Comparison of ENCODE assay signal across 15 cellular contexts in genomic region chr1:15797614-15798390, GRCh38. TPM values are rescaled to one million over a fixed set of nuclear protein-coding genes. Genes with fewer than 3 reads are reported as not detected.
A peak's percentile ranks its signal among the peaks of the same experiment; 100 is the strongest.
DNase-seq lines count a peak whose midpoint lies in the region; ATAC-seq, FAIRE-seq and TF ChIP-seq lines count a peak whose summit lies in the region.
"Had no signal": no experiment of that assay in that cellular context is flagged by ENCODE, and none has a peak within 500 bp of the region (broad histone marks: within the 10 kb centered on the region; RNA-seq: fewer than 3 reads in every experiment).

No MANE protein-coding gene starts in this region.

- TF ChIP-seq CTCF in Caco-2 (IDR thresholded peaks at IDR 0.05; ENCODE audit: insufficient read depth in 1 of 2, low read depth in 1 of 2, low read length in 1 of 2, severe bottlenecking in 1 of 2, unreplicated experiment in 1 of 2) (no peak), endothelial cell of umbilical vein (IDR thresholded peaks at IDR 0.05; ENCODE audit: extremely low read depth in 1 of 2, insufficient read depth in 1 of 2, low read depth in 1 of 2, low read length in 2 of 2) (no peak)

- peak overlapping the region; percentile 46 for H3K4me3 Mint-ChIP-seq in Caco-2 (ENCODE audit: unreplicated experiment)
- H3K4me3 Mint-ChIP-seq in activated T-cell treated with anti-CD3 and anti-CD28 coated beads, Interleukin-2, amount 50 U/mL, for 72 hours = no peak overlapping the region
- no peak overlapping the region for H3K4me3 Mint-ChIP-seq in activated CD8-positive, alpha-beta T cell treated with anti-CD3 and anti-CD28 coated beads, Interleukin-2, amount 10 ng/mL, durations not matched to agents 7 days and 5 days
- H3K4me3 Mint-ChIP-seq: WTC11 had no signal

- POLR2A ChIA-PET in Caco-2 (lab: Charles Lee) = interaction anchor here (0.5 kb wide), 1 partner anchor 37 kb away, joined by 3 read pairs; no protein-coding TSS in a partner anchor
- POLR2A ChIA-PET in endothelial cell of umbilical vein (lab: Charles Lee) = interaction anchor here (0.6 to 0.7 kb wide), 2 partner anchors 37 to 140 kb away, joined by 7 to 12 read pairs; no protein-coding TSS in a partner anchor
- POLR2A ChIA-PET in activated CD8-positive, alpha-beta T cell treated with anti-CD3 and anti-CD28 coated beads, Interleukin-2, amount 10 ng/mL, durations not matched to agents 7 days and 5 days (lab: Charles Lee) = no interaction called here

- peak overlapping the region; percentile 88 for H3K27ac ChIP-seq in endothelial cell of umbilical vein (ENCODE audit: insufficient read depth, low read depth, low read length)

- dilution Hi-C loops in endothelial cell of umbilical vein (cut with MboI; ENCODE audit: extremely low pct_ligation_motif_present, low sequenced_read_pairs) = no loop called here

- intact Hi-C loops in Caco-2 (cut with micrococcal nuclease; ENCODE audit: unreplicated experiment) (no loop called here), endothelial cell of umbilical vein (cut with micrococcal nuclease) (loop anchor here (2.0 to 5.0 kb wide), 2 partner anchors 141 to 349 kb away; no protein-coding TSS in a partner anchor)

- CTCF ChIA-PET in Caco-2 (lab: Charles Lee) = no interaction called here
- CTCF ChIA-PET in endothelial cell of umbilical vein (lab: Charles Lee) = interaction anchor here (0.6 to 0.7 kb wide), 2 partner anchors 35 to 266 kb away, joined by 3 read pairs; no protein-coding TSS in a partner anchor
- CTCF ChIA-PET in activated CD8-positive, alpha-beta T cell treated with anti-CD3 and anti-CD28 coated beads, Interleukin-2, amount 10 ng/mL, durations not matched to agents 7 days and 5 days (lab: Charles Lee) = interaction anchor here (4.1 kb wide), 1 partner anchor 18 kb away, joined by 16 read pairs; no protein-coding TSS in a partner anchor

- H4K20me1 ChIP-seq in endothelial cell of umbilical vein (replicated peaks; ENCODE audit: control insufficient read depth, extremely low read depth, insufficient read depth, low read length) = no peaks in the 10 kb centered on the region

- BruUV-seq in Caco-2 (replicated peaks; lab: Mats Ljungman, UMichigan) (no TSS peak), endothelial cell of umbilical vein (replicated peaks; lab: Mats Ljungman, UMichigan) (no TSS peak)

- peak overlapping the region; percentile 32 for H3K9ac ChIP-seq in endothelial cell of umbilical vein (replicated peaks; ENCODE audit: extremely low read depth, insufficient read depth, low read length)

- DNase-seq in Caco-2 (peak in 1 of 2 experiments; percentile 44), RCC 7860 (ENCODE audit: low spot score) (peak; percentile 55), endothelial cell of umbilical vein (ENCODE audit: low read depth, low spot score) (peak; percentile 30), renal cortical epithelial cell (ENCODE audit: low read depth) (peak; percentile 42)
- no peak for DNase-seq in activated T-cell treated with anti-CD3 and anti-CD28 coated beads, Interleukin-2, amount 50 U/mL, for 72 hours
- DNase-seq in activated CD8-positive, alpha-beta T cell treated with anti-CD3 and anti-CD28 coated beads, Interleukin-2, amount 10 ng/mL, durations not matched to agents 7 days and 5 days = no peak
- DNase-seq in stimulated activated CD4-positive, alpha-beta T cell treated with anti-CD3 and anti-CD28 coated beads, Interleukin-1b, Interleukin-23, amount 100 ng/mL, for 48 hours = no peak
- DNase-seq: MV-4-11, NCI-H510A treated with DMSO at 0.1 percent for 48 hours, SIG-M5 had no signal

- no peaks in the 10 kb centered on the region for H3K27me3 Mint-ChIP-seq in Caco-2 (ENCODE audit: insufficient read depth, unreplicated experiment)
- H3K27me3 Mint-ChIP-seq in activated T-cell treated with anti-CD3 and anti-CD28 coated beads, Interleukin-2, amount 50 U/mL, for 72 hours (ENCODE audit: low read depth) = peaks cover 7% of the 10 kb centered on the region
- H3K27me3 Mint-ChIP-seq in activated CD8-positive, alpha-beta T cell treated with anti-CD3 and anti-CD28 coated beads, Interleukin-2, amount 10 ng/mL, durations not matched to agents 7 days and 5 days (ENCODE audit: low read depth) = peaks cover 8% of the 10 kb centered on the region

- H3K4me2 ChIP-seq in endothelial cell of umbilical vein (ENCODE audit: insufficient read depth, low read length) = no peak overlapping the region

- TF ChIP-seq POLR2A in endothelial cell of umbilical vein (IDR thresholded peaks at IDR 0.05; ENCODE audit: low read depth, low read length) = no peak

- peak overlapping the region; percentile 92 for H3K27ac Mint-ChIP-seq in Caco-2 (ENCODE audit: unreplicated experiment)
- H3K27ac Mint-ChIP-seq in activated T-cell treated with anti-CD3 and anti-CD28 coated beads, Interleukin-2, amount 50 U/mL, for 72 hours = no peak overlapping the region
- H3K27ac Mint-ChIP-seq in activated CD8-positive, alpha-beta T cell treated with anti-CD3 and anti-CD28 coated beads, Interleukin-2, amount 10 ng/mL, durations not matched to agents 7 days and 5 days = no peak overlapping the region
- H3K27ac Mint-ChIP-seq: WTC11 had no signal

- no peak for ATAC-seq in activated T-cell treated with anti-CD3 and anti-CD28 coated beads, Interleukin-2, amount 50 U/mL, for 72 hours (replicated peaks in 1 of 2)
- ATAC-seq in activated CD8-positive, alpha-beta T cell treated with anti-CD3 and anti-CD28 coated beads, Interleukin-2, amount 10 ng/mL, durations not matched to agents 7 days and 5 days = no peak
- no peak for ATAC-seq in HG03342 (IDR thresholded peaks at IDR 0.05; ENCODE audit: unreplicated experiment)
- ATAC-seq: WTC11 had no signal

- H3K4me1 Mint-ChIP-seq in Caco-2 (ENCODE audit: low read depth, unreplicated experiment) = peaks cover 52% of the 10 kb centered on the region
- H3K4me1 Mint-ChIP-seq in activated T-cell treated with anti-CD3 and anti-CD28 coated beads, Interleukin-2, amount 50 U/mL, for 72 hours (ENCODE audit: low read depth) = peaks cover 17% of the 10 kb centered on the region
- H3K4me1 Mint-ChIP-seq in activated CD8-positive, alpha-beta T cell treated with anti-CD3 and anti-CD28 coated beads, Interleukin-2, amount 10 ng/mL, durations not matched to agents 7 days and 5 days (ENCODE audit: low read depth) = no peaks in the 10 kb centered on the region

- H3K36me3 Mint-ChIP-seq in Caco-2 (ENCODE audit: insufficient read depth, unreplicated experiment) = peaks cover 28% of the 10 kb centered on the region
- H3K36me3 Mint-ChIP-seq in activated T-cell treated with anti-CD3 and anti-CD28 coated beads, Interleukin-2, amount 50 U/mL, for 72 hours (ENCODE audit: insufficient read depth in 2 of 2) = no peaks in the 10 kb centered on the region
- no peaks in the 10 kb centered on the region for H3K36me3 Mint-ChIP-seq in activated CD8-positive, alpha-beta T cell treated with anti-CD3 and anti-CD28 coated beads, Interleukin-2, amount 10 ng/mL, durations not matched to agents 7 days and 5 days (ENCODE audit: low read depth)
- H3K36me3 Mint-ChIP-seq: WTC11 had no signal

- no peaks in the 10 kb centered on the region for H3K9me1 ChIP-seq in endothelial cell of umbilical vein (replicated peaks; ENCODE audit: control insufficient read depth, extremely low read depth, insufficient read depth, low read length)

- FAIRE-seq in RCC 7860 (lab: Jason Lieb, UNC) (no peak), endothelial cell of umbilical vein (lab: Jason Lieb, UNC) (peak; percentile 33)

- H3K36me3 ChIP-seq in Caco-2 (ENCODE audit: control insufficient read depth, insufficient read depth, low read length) = no peaks in the 10 kb centered on the region
- no peaks in the 10 kb centered on the region for H3K36me3 ChIP-seq in endothelial cell of umbilical vein (ENCODE audit: control insufficient read depth in 2 of 2, extremely low read depth in 1 of 2, insufficient read depth in 2 of 2, low read length in 2 of 2)

- H3K27me3 ChIP-seq in Caco-2 (replicated peaks; ENCODE audit: control insufficient read depth, insufficient read depth, low read length) (no peaks in the 10 kb centered on the region), endothelial cell of umbilical vein (ENCODE audit: control insufficient read depth in 2 of 2, insufficient read depth in 2 of 2, low read length in 2 of 2) (no peaks in the 10 kb centered on the region)

- no peaks in the 10 kb centered on the region for H3K9me3 Mint-ChIP-seq in Caco-2 (ENCODE audit: unreplicated experiment)
- H3K9me3 Mint-ChIP-seq in activated T-cell treated with anti-CD3 and anti-CD28 coated beads, Interleukin-2, amount 50 U/mL, for 72 hours = no peaks in the 10 kb centered on the region
- no peaks in the 10 kb centered on the region for H3K9me3 Mint-ChIP-seq in activated CD8-positive, alpha-beta T cell treated with anti-CD3 and anti-CD28 coated beads, Interleukin-2, amount 10 ng/mL, durations not matched to agents 7 days and 5 days (ENCODE audit: insufficient read depth)
- H3K9me3 Mint-ChIP-seq: WTC11 had no signal

- no peak overlapping the region for H3K4me3 ChIP-seq in Caco-2 (ENCODE audit: low read depth, low read length)
- H3K4me3 ChIP-seq in endothelial cell of umbilical vein (replicated peaks in 1 of 3; ENCODE audit: insufficient read depth in 1 of 3, low read depth in 1 of 3, low read length in 3 of 3) = no peak overlapping the region

- no peaks in the 10 kb centered on the region for H3K9me3 ChIP-seq in Caco-2
- no peaks in the 10 kb centered on the region for H3K9me3 ChIP-seq in endothelial cell of umbilical vein (replicated peaks; ENCODE audit: control insufficient read depth, insufficient read depth, low read length)

- no peaks in the 10 kb centered on the region for H3K79me2 ChIP-seq in endothelial cell of umbilical vein (ENCODE audit: control insufficient read depth, insufficient read depth, low read length)

- H2AFZ ChIP-seq in endothelial cell of umbilical vein (ENCODE audit: low read depth, low read length) = no peak overlapping the region

- peaks cover 81% of the 10 kb centered on the region for H3K4me1 ChIP-seq in Caco-2
- H3K4me1 ChIP-seq in endothelial cell of umbilical vein (ENCODE audit: control insufficient read depth, extremely low read depth, insufficient read depth, low read length) = peaks cover 56% of the 10 kb centered on the region

RNA-seq across cellular contexts. Expression of gene UQCRHL, which starts 9.6 kb away (rescaled TPM):
- total RNA-seq in Caco-2 (2022) (1.8 and 1.9 TPM in 2 replicates), endothelial cell of umbilical vein (1.4 and 1.8 TPM in 2 replicates), renal cortical epithelial cell (1.5 and 2.8 TPM in 2 replicates)
- polyA plus RNA-seq in endothelial cell of umbilical vein = 0.64 and 0.92 TPM in 2 replicates
- 1.8 and 2.2 TPM in 2 replicates for polyA plus RNA-seq in endothelial cell of umbilical vein (2011; cell fraction: cytosol; rRNA removed)
- 0.90 and 1.3 TPM in 2 replicates for polyA plus RNA-seq in endothelial cell of umbilical vein (2011; cell fraction: nucleus; rRNA removed)
- polyA plus RNA-seq in endothelial cell of umbilical vein (2012) = 3.3 and 8.5 TPM in 2 replicates
- polyA minus RNA-seq in endothelial cell of umbilical vein = 0.24 and 0.70 TPM in 2 replicates
- 2.8 TPM for polyA minus RNA-seq in endothelial cell of umbilical vein (2011; cell fraction: cytosol; rRNA and poly(A)+ RNA removed)
- polyA minus RNA-seq in endothelial cell of umbilical vein (2011; cell fraction: nucleus; rRNA and poly(A)+ RNA removed) = 0.29 and 0.48 TPM in 2 replicates
- total RNA-seq in activated T-cell treated with anti-CD3 and anti-CD28 coated beads, Interleukin-2, amount 50 U/mL, for 72 hours = 1 to 10 TPM; 2.2 to 2.9 TPM
- total RNA-seq in activated CD8-positive, alpha-beta T cell treated with anti-CD3 and anti-CD28 coated beads, Interleukin-2, amount 10 ng/mL, durations not matched to agents 7 days and 5 days = 1 to 10 TPM; 2.4 to 2.8 TPM

RNA-seq across cellular contexts. Expression of gene FBLIM1, which starts 39.2 kb away (rescaled TPM):
- total RNA-seq in Caco-2 (2022) (3.6 and 5.5 TPM in 2 replicates), endothelial cell of umbilical vein (363 and 394 TPM in 2 replicates), renal cortical epithelial cell (213 and 231 TPM in 2 replicates)
- 414 and 436 TPM in 2 replicates for polyA plus RNA-seq in endothelial cell of umbilical vein
- polyA plus RNA-seq in endothelial cell of umbilical vein (2011; cell fraction: cytosol; rRNA removed) = 349 and 462 TPM in 2 replicates
- 354 and 389 TPM in 2 replicates for polyA plus RNA-seq in endothelial cell of umbilical vein (2011; cell fraction: nucleus; rRNA removed)
- 254 and 300 TPM in 2 replicates for polyA plus RNA-seq in endothelial cell of umbilical vein (2012)
- 209 and 240 TPM in 2 replicates for polyA minus RNA-seq in endothelial cell of umbilical vein
- 1.9 TPM for polyA minus RNA-seq in endothelial cell of umbilical vein (2011; cell fraction: cytosol; rRNA and poly(A)+ RNA removed)
- 110 and 175 TPM in 2 replicates for polyA minus RNA-seq in endothelial cell of umbilical vein (2011; cell fraction: nucleus; rRNA and poly(A)+ RNA removed)
- total RNA-seq in activated T-cell treated with anti-CD3 and anti-CD28 coated beads, Interleukin-2, amount 50 U/mL, for 72 hours = not detected
- total RNA-seq in activated CD8-positive, alpha-beta T cell treated with anti-CD3 and anti-CD28 coated beads, Interleukin-2, amount 10 ng/mL, durations not matched to agents 7 days and 5 days = not detected
- total RNA-seq: mononuclear cell had no signal

RNA-seq across cellular contexts. Expression of gene SPEN, which starts 49.7 kb away (rescaled TPM):
- 46.4 and 47.3 TPM in 2 replicates for total RNA-seq in Caco-2 (2022)
- total RNA-seq in endothelial cell of umbilical vein = 40.3 and 44.4 TPM in 2 replicates
- polyA plus RNA-seq in endothelial cell of umbilical vein = 9.3 and 10.2 TPM in 2 replicates
- polyA plus RNA-seq in endothelial cell of umbilical vein (2011; cell fraction: cytosol; rRNA removed) = 8.2 and 9.2 TPM in 2 replicates
- polyA plus RNA-seq in endothelial cell of umbilical vein (2011; cell fraction: nucleus; rRNA removed) = 27.3 and 28.5 TPM in 2 replicates
- 27.0 and 32.0 TPM in 2 replicates for polyA plus RNA-seq in endothelial cell of umbilical vein (2012)
- polyA minus RNA-seq in endothelial cell of umbilical vein = 36.2 and 36.8 TPM in 2 replicates
- 17.7 TPM for polyA minus RNA-seq in endothelial cell of umbilical vein (2011; cell fraction: cytosol; rRNA and poly(A)+ RNA removed)
- 28.4 and 37.8 TPM in 2 replicates for polyA minus RNA-seq in endothelial cell of umbilical vein (2011; cell fraction: nucleus; rRNA and poly(A)+ RNA removed)
- total RNA-seq in renal cortical epithelial cell = 18.6 and 45.6 TPM in 2 replicates
- 10 to 100 TPM; 53.5 to 56.9 TPM for total RNA-seq in activated T-cell treated with anti-CD3 and anti-CD28 coated beads, Interleukin-2, amount 50 U/mL, for 72 hours
- 10 to 100 TPM; 65.0 to 66.3 TPM for total RNA-seq in activated CD8-positive, alpha-beta T cell treated with anti-CD3 and anti-CD28 coated beads, Interleukin-2, amount 10 ng/mL, durations not matched to agents 7 days and 5 days

RNA-seq across cellular contexts. Expression of gene TMEM82, which starts 55.5 kb away (rescaled TPM):
- total RNA-seq in Caco-2 (2022) (2.7 and 3.5 TPM in 2 replicates), endothelial cell of umbilical vein (not detected in 2 replicates), renal cortical epithelial cell (not detected in 2 replicates)
- polyA plus RNA-seq in endothelial cell of umbilical vein = not detected in 2 replicates
- not detected in 2 replicates for polyA plus RNA-seq in endothelial cell of umbilical vein (2011; cell fraction: cytosol; rRNA removed)
- not detected in 2 replicates for polyA plus RNA-seq in endothelial cell of umbilical vein (2011; cell fraction: nucleus; rRNA removed)
- 0.14 TPM in 1 of 2 replicates, not detected in the other for polyA plus RNA-seq in endothelial cell of umbilical vein (2012)
- not detected in 2 replicates for polyA minus RNA-seq in endothelial cell of umbilical vein
- polyA minus RNA-seq in endothelial cell of umbilical vein (2011; cell fraction: cytosol; rRNA and poly(A)+ RNA removed) = not detected
- not detected in 2 replicates for polyA minus RNA-seq in endothelial cell of umbilical vein (2011; cell fraction: nucleus; rRNA and poly(A)+ RNA removed)
- under 1 TPM in 1 of 2 donors, not detected in 1; 0.49 TPM for total RNA-seq in activated T-cell treated with anti-CD3 and anti-CD28 coated beads, Interleukin-2, amount 50 U/mL, for 72 hours
- total RNA-seq in activated CD8-positive, alpha-beta T cell treated with anti-CD3 and anti-CD28 coated beads, Interleukin-2, amount 10 ng/mL, durations not matched to agents 7 days and 5 days = not detected
- total RNA-seq: mononuclear cell, ureter had no signal
- polyA plus RNA-seq: BJ had no signal

Comparison
In these comparisons a context has a peak if more than half of its experiments do, and no peak if none do; other contexts are left out.
1. DNase-seq: peak in RCC 7860 (single experiment), endothelial cell of umbilical vein (single experiment) and renal cortical epithelial cell (single experiment); none in activated T-cell treated with anti-CD3 and anti-CD28 coated beads, Interleukin-2, amount 50 U/mL, for 72 hours (0 of 2), activated CD8-positive, alpha-beta T cell treated with anti-CD3 and anti-CD28 coated beads, Interleukin-2, amount 10 ng/mL, durations not matched to agents 7 days and 5 days (single experiment) and stimulated activated CD4-positive, alpha-beta T cell treated with anti-CD3 and anti-CD28 coated beads, Interleukin-1b, Interleukin-23, amount 100 ng/mL, for 48 hours (single experiment).
2. RNA of gene FBLIM1, which starts 39.2 kb away (total RNA-seq): 363 to 394 TPM in endothelial cell of umbilical vein and 213 to 231 TPM in renal cortical epithelial cell; 3.6 to 5.5 TPM in Caco-2, not detected in activated T-cell treated with anti-CD3 and anti-CD28 coated beads, Interleukin-2, amount 50 U/mL, for 72 hours and not detected in activated CD8-positive, alpha-beta T cell treated with anti-CD3 and anti-CD28 coated beads, Interleukin-2, amount 10 ng/mL, durations not matched to agents 7 days and 5 days; every median in the first group is over 10 times any median in the second.